9 cellular contexts compared by ENCODE assay signal in genomic region chr18:47932170-47932569, GRCh38. TPM values are rescaled to one million over a fixed set of nuclear protein-coding genes. Genes with fewer than 3 reads are reported as not detected.
A peak's percentile ranks its signal among the peaks of the same experiment; 100 is the strongest.
DNase-seq lines count a peak whose midpoint lies in the region; ATAC-seq and TF ChIP-seq lines count a peak whose summit lies in the region.
"Had no signal": no experiment of that assay in that cellular context is flagged by ENCODE, and none has a peak within 500 bp of the region (broad histone marks: within the 10 kb centered on the region; RNA-seq: fewer than 3 reads in every experiment).

No MANE protein-coding gene starts in this region.

- H3K9me3 Mint-ChIP-seq in CD8-positive, alpha-beta T cell = no peaks in the 10 kb centered on the region

- intact Hi-C loops in CD8-positive, alpha-beta T cell (cut with DNase I, micrococcal nuclease) = loop anchor here (5.0 to 10.0 kb wide), 4 partner anchors 757 to 1880 kb away; partner anchors contain the start of genes ACAA2 (in 1 of the 2), HAUS1 (in 1 of the 2), IER3IP1 (in 1 of the 2) and KATNAL2 (in 1 of the 2)
- intact Hi-C loops in breast epithelium (cut with DNase I; ENCODE audit: low total_unique reads) = no loop called here
- intact Hi-C loops in left ventricle myocardium inferior (cut with micrococcal nuclease) = no loop called here

- peak overlapping the region; percentile 78 for H3K4me3 Mint-ChIP-seq in CD8-positive, alpha-beta T cell

- peaks cover 30% of the 10 kb centered on the region for H3K4me1 Mint-ChIP-seq in CD8-positive, alpha-beta T cell (ENCODE audit: low read depth)

- POLR2A ChIA-PET in CD8-positive, alpha-beta T cell (lab: Charles Lee) = no interaction called here

- TF ChIP-seq RAD21 in neural cell (conservative IDR thresholded peaks at IDR 0.05) = no peak

- in situ Hi-C loops in G401 (cut with HindIII; ENCODE audit: low sequenced_read_pairs) = no loop called here

- no peak for ATAC-seq in CD8-positive, alpha-beta T cell

- no peaks in the 10 kb centered on the region for H3K27me3 ChIP-seq in CD8-positive, alpha-beta T cell (ENCODE audit: insufficient read depth, low read length)
- no peaks in the 10 kb centered on the region for H3K27me3 ChIP-seq in breast epithelium
- H3K27me3 ChIP-seq in neural cell (ENCODE audit: insufficient read depth, low read depth, low read length) = no peaks in the 10 kb centered on the region
- H3K27me3 ChIP-seq in left ventricle myocardium inferior (ENCODE audit: low read depth) = no peaks in the 10 kb centered on the region
- H3K27me3 ChIP-seq: SJSA1 had no signal

- H3K4me1 ChIP-seq in CD8-positive, alpha-beta T cell (ENCODE audit: insufficient read depth, low read length) = peaks cover 33% of the 10 kb centered on the region
- H3K4me1 ChIP-seq in breast epithelium = peaks cover 0 to 2% of the 10 kb centered on the region in 2 donors
- H3K4me1 ChIP-seq in left ventricle myocardium inferior = peaks cover 41% of the 10 kb centered on the region

- no peak for TF ChIP-seq CTCF in CD8-positive, alpha-beta T cell (IDR thresholded peaks at IDR 0.05)
- TF ChIP-seq CTCF in breast epithelium (IDR thresholded peaks at IDR 0.05) (no peak), neural cell (IDR thresholded peaks at IDR 0.05; ENCODE audit: poor library complexity, severe bottlenecking) (no peak), left ventricle myocardium inferior (IDR thresholded peaks at IDR 0.05; ENCODE audit: borderline replicate concordance) (no peak)

- no peaks in the 10 kb centered on the region for H3K9me3 ChIP-seq in CD8-positive, alpha-beta T cell (ENCODE audit: low read length)
- no peaks in the 10 kb centered on the region for H3K9me3 ChIP-seq in KOPT-K1 (ENCODE audit: insufficient read depth, low read length, poor library complexity, severe bottlenecking)
- no peaks in the 10 kb centered on the region for H3K9me3 ChIP-seq in breast epithelium
- H3K9me3 ChIP-seq in neural cell (ENCODE audit: low read length) = no peaks in the 10 kb centered on the region
- no peaks in the 10 kb centered on the region for H3K9me3 ChIP-seq in left ventricle myocardium inferior (replicated peaks)
- H3K9me3 ChIP-seq: SJSA1 had no signal

- H3F3A ChIP-seq in neural cell (ENCODE audit: insufficient read depth, low read length, poor library complexity, severe bottlenecking) = peaks cover 1% of the 10 kb centered on the region

- TF ChIP-seq POLR2A in breast epithelium (IDR thresholded peaks at IDR 0.05) = no peak

- H4K20me1 ChIP-seq in neural cell (ENCODE audit: insufficient read depth) = no peaks in the 10 kb centered on the region

- H3K9ac ChIP-seq in neural cell (ENCODE audit: low read length) = no peak overlapping the region

- peak overlapping the region; percentile 62 for H3K27ac ChIP-seq in CD8-positive, alpha-beta T cell (ENCODE audit: low read depth, low read length)
- peak overlapping the region; percentile 92 for H3K27ac ChIP-seq in KOPT-K1 (ENCODE audit: low read depth, low read length, poor library complexity, severe bottlenecking)
- peak overlapping the region; percentile 98 to 100 for H3K27ac ChIP-seq in breast epithelium
- no peak overlapping the region for H3K27ac ChIP-seq in neural cell (ENCODE audit: low read length)
- H3K27ac ChIP-seq in left ventricle myocardium inferior (replicated peaks) = no peak overlapping the region

- H3K4me2 ChIP-seq in neural cell (ENCODE audit: low read length) = no peak overlapping the region

- no peak overlapping the region for H2AFZ ChIP-seq in neural cell (ENCODE audit: low read depth, low read length)

- no peaks in the 10 kb centered on the region for H3K9me2 ChIP-seq in neural cell (ENCODE audit: insufficient read depth, low read length)

- H3K27me3 Mint-ChIP-seq in CD8-positive, alpha-beta T cell (ENCODE audit: low read depth) = no peaks in the 10 kb centered on the region

- TF ChIP-seq EP300 in neural cell (conservative IDR thresholded peaks at IDR 0.05; ENCODE audit: poor library complexity, severe bottlenecking) = no peak

- H3K4me3 ChIP-seq in CD8-positive, alpha-beta T cell (ENCODE audit: low read depth, low read length) = no peak overlapping the region
- H3K4me3 ChIP-seq in breast epithelium = peak overlapping the region in 1 of 3 donors; percentile 66
- peak overlapping the region; percentile 88 for H3K4me3 ChIP-seq in neural cell (ENCODE audit: low read length)
- H3K4me3 ChIP-seq in left ventricle myocardium inferior = no peak overlapping the region

- peaks cover 30% of the 10 kb centered on the region for H3K79me2 ChIP-seq in neural cell (replicated peaks; ENCODE audit: insufficient read depth, low read length)

- peak overlapping the region; percentile 91 for H3K27ac Mint-ChIP-seq in CD8-positive, alpha-beta T cell

- no peaks in the 10 kb centered on the region for H3K36me3 ChIP-seq in CD8-positive, alpha-beta T cell (ENCODE audit: insufficient read depth, low read length)
- no peaks in the 10 kb centered on the region for H3K36me3 ChIP-seq in KOPT-K1 (ENCODE audit: insufficient read depth, low read length)
- no peaks in the 10 kb centered on the region for H3K36me3 ChIP-seq in breast epithelium
- no peaks in the 10 kb centered on the region for H3K36me3 ChIP-seq in neural cell (ENCODE audit: insufficient read depth, low read length)
- H3K36me3 ChIP-seq in left ventricle myocardium inferior = no peaks in the 10 kb centered on the region

- no peak for DNase-seq in CD8-positive, alpha-beta T cell
- DNase-seq in breast epithelium (ENCODE audit: low spot score in 2 of 2) (no peak), G401 (ENCODE audit: low spot score) (no peak), retina (no peak), left ventricle myocardium inferior (no peak)
- DNase-seq in stimulated activated CD4-positive, alpha-beta T cell treated with anti-CD3 and anti-CD28 coated beads, Interleukin-12 subunit alpha, Interleukin-12 subunit beta, amount 100 ng/mL, for 4 hours = no peak

- peaks cover 7% of the 10 kb centered on the region for H3K36me3 Mint-ChIP-seq in CD8-positive, alpha-beta T cell

- CTCF ChIA-PET in CD8-positive, alpha-beta T cell (lab: Charles Lee) = no interaction called here

TF ChIP-seq in neural cell, 6 proteins besides CTCF, POLR2A, EP300 and RAD21:
- TF ChIP-seq TAF1 (IDR thresholded peaks at IDR 0.05; ENCODE audit: low read depth) (no peak), REST (IDR thresholded peaks at IDR 0.05; ENCODE audit: borderline replicate concordance) (no peak), POLR2AphosphoS5 (IDR thresholded peaks at IDR 0.05) (no peak), MXI1 (conservative IDR thresholded peaks at IDR 0.05; ENCODE audit: poor library complexity, severe bottlenecking) (no peak), SMC3 (conservative IDR thresholded peaks at IDR 0.05; ENCODE audit: poor library complexity) (no peak), EZH2 (IDR thresholded peaks at IDR 0.05; ENCODE audit: borderline replicate concordance, insufficient read depth, low read length, poor library complexity, severe bottlenecking) (no peak)

RNA-seq across cellular contexts. Expression of gene SMAD2, which starts 1.7 kb away (rescaled TPM):
- total RNA-seq in CD8-positive, alpha-beta T cell = 10 to 100 TPM; 70.9 to 72.4 TPM
- total RNA-seq in breast epithelium (100 to 1,000 TPM in 1 of 3 donors, 10 to 100 TPM in 2; 35.1 to 101 (median 73.6) TPM), left ventricle myocardium inferior (80.9 TPM)
- polyA plus RNA-seq in neural cell = 55.6 and 64.7 TPM in 2 replicates
- polyA minus RNA-seq in neural cell = 118 and 194 TPM in 2 replicates
- total RNA-seq in G401 (2014; rRNA removed; shearing (Covaris generic)) = 54.3 and 68.8 TPM in 2 replicates

Comparison
In these comparisons a context has a peak if more than half of its experiments do, and no peak if none do; other contexts are left out.
1. H3K27ac ChIP-seq: peak in CD8-positive, alpha-beta T cell (single experiment), KOPT-K1 (single experiment) and breast epithelium (2 of 2); none in neural cell (single experiment) and left ventricle myocardium inferior (single experiment).
2. intact Hi-C loops: an anchor here in CD8-positive, alpha-beta T cell (5.0 to 10.0 kb wide); none called in breast epithelium and left ventricle myocardium inferior.